ENCODE assay signal across 13 cellular contexts in genomic region chr20:14997791-14998190, GRCh38.
DNase-seq lines count a peak whose midpoint lies in the region; ATAC-seq and TF ChIP-seq lines count a peak whose summit lies in the region.
"Had no signal": no experiment of that assay in that cellular context is flagged by ENCODE, and none has a peak within 500 bp of the region (broad histone marks: within the 10 kb centered on the region; RNA-seq: fewer than 3 reads in every experiment).

No MANE protein-coding gene starts in this region.

- no peak overlapping the region for H3K4me3 ChIP-seq in A673 (ENCODE audit: low read depth, low read length, poor library complexity, severe bottlenecking)
- H3K4me3 ChIP-seq: gastrocnemius medialis, uterus had no signal

- intact Hi-C loops in A673 (cut with micrococcal nuclease; ENCODE audit: unreplicated experiment) = no loop called here

- H3K27me3 ChIP-seq in A673 (replicated peaks; ENCODE audit: insufficient read depth, low read depth, low read length, poor library complexity) = no peaks in the 10 kb centered on the region
- H3K27me3 ChIP-seq: gastrocnemius medialis, uterus had no signal

- POLR2A ChIA-PET in A673 (lab: Charles Lee; ENCODE audit: low non-redundant PET) = no interaction called here

- H3K4me1 ChIP-seq in A673 (ENCODE audit: insufficient read depth, low read length, poor library complexity, severe bottlenecking) = no peaks in the 10 kb centered on the region
- H3K4me1 ChIP-seq: gastrocnemius medialis had no signal

- no peak for TF ChIP-seq CTCF in A673 (conservative IDR thresholded peaks at IDR 0.05; ENCODE audit: low read depth, low read length)

- DNase-seq in AG08396 (ENCODE audit: low spot score) (peak; percentile 8), HT1080 (ENCODE audit: low read depth) (peak; percentile 90), astrocyte of the hippocampus (ENCODE audit: low read depth, low spot score) (peak; percentile 65), glomerular endothelial cell (ENCODE audit: extremely low read depth, low read depth, low spot score) (peak; percentile 36), SIG-M5 (lab: John Stamatoyannopoulos, UW) (no peak), A673 (ENCODE audit: low spot score) (no peak), GM03348 (ENCODE audit: low spot score) (no peak)
- DNase-seq: activated naive CD8-positive, alpha-beta T cell treated with anti-CD3 and anti-CD28 coated beads, Interleukin-2, amount 50 U/mL, for 24 hours; activated T-cell treated with anti-CD3 and anti-CD28 coated beads for 4 hours; gastrocnemius medialis; T-cell; uterus had no signal

- H3K27ac ChIP-seq in A673 (ENCODE audit: low read depth, low read length, poor library complexity, severe bottlenecking) = no peak overlapping the region
- H3K27ac ChIP-seq: gastrocnemius medialis, uterus had no signal

- H3K36me3 ChIP-seq in A673 (ENCODE audit: insufficient read depth, low read length, poor library complexity, severe bottlenecking) = no peaks in the 10 kb centered on the region
- H3K36me3 ChIP-seq: gastrocnemius medialis, uterus had no signal

- peaks cover 11% of the 10 kb centered on the region for H3K9me3 ChIP-seq in A673 (ENCODE audit: low read depth, low read length, poor library complexity, severe bottlenecking)
- H3K9me3 ChIP-seq: gastrocnemius medialis, uterus had no signal

- BruUV-seq in A673 (replicated peaks; lab: Mats Ljungman, UMichigan) = no TSS peak

- CTCF ChIA-PET in A673 (lab: Charles Lee) = no interaction called here

- ATAC-seq in HG03139 (IDR thresholded peaks at IDR 0.05; ENCODE audit: unreplicated experiment) = no peak
- ATAC-seq: activated naive CD8-positive, alpha-beta T cell treated with anti-CD3 and anti-CD28 coated beads, Interleukin-2, amount 50 U/mL, for 24 hours; gastrocnemius medialis; T-cell had no signal

Comparison
In these comparisons a context has a peak if more than half of its experiments do, and no peak if none do; other contexts are left out.
1. DNase-seq: peak in AG08396 (single experiment), HT1080 (single experiment), astrocyte of the hippocampus (single experiment) and glomerular endothelial cell (single experiment); none in SIG-M5 (single experiment), A673 (single experiment) and GM03348 (single experiment).